ENCODE assay signal across 13 cellular contexts in genomic region chr18:44548291-44549221, GRCh38.
A peak's percentile ranks its signal among the peaks of the same experiment; 100 is the strongest.
DNase-seq lines count a peak whose midpoint lies in the region; ATAC-seq and TF ChIP-seq lines count a peak whose summit lies in the region.
"Had no signal": no experiment of that assay in that cellular context is flagged by ENCODE, and none has a peak within 500 bp of the region (broad histone marks: within the 10 kb centered on the region; RNA-seq: fewer than 3 reads in every experiment).

No MANE protein-coding gene starts in this region.

- H3K27me3 ChIP-seq in CD4-positive, alpha-beta T cell (ENCODE audit: control insufficient read depth, insufficient read depth, low read length): no peaks in the 10 kb centered on the region
- H3K27me3 ChIP-seq in adrenal gland: no peaks in the 10 kb centered on the region

- H3K4me1 Mint-ChIP-seq in memory B cell: peaks cover 28% of the 10 kb centered on the region
- H3K4me1 Mint-ChIP-seq in CD4-positive, alpha-beta T cell (ENCODE audit: low read depth): no peaks in the 10 kb centered on the region
- H3K4me1 Mint-ChIP-seq: CD8-positive, alpha-beta memory T cell had no signal

- peak overlapping the region; percentile 52 for H3K4me3 Mint-ChIP-seq in memory B cell
- H3K4me3 Mint-ChIP-seq in CD4-positive, alpha-beta T cell: no peak overlapping the region
- H3K4me3 Mint-ChIP-seq: CD8-positive, alpha-beta memory T cell had no signal

- peak; percentile 91 for DNase-seq in AG10803 (ENCODE audit: low read depth)
- DNase-seq in astrocyte of the spinal cord (ENCODE audit: low read depth, low spot score): peak; percentile 52
- DNase-seq in memory B cell (ENCODE audit: low spot score in 2 of 2): no peak
- no peak for DNase-seq in G401 (ENCODE audit: low spot score)
- no peak for DNase-seq in CD4-positive, alpha-beta T cell
- no peak for DNase-seq in adrenal gland
- DNase-seq: amniotic stem cell; CD8-positive, alpha-beta memory T cell; immature natural killer cell; NCI-H187 treated with DMSO at 0.1 percent for 48 hours; stimulated activated CD8-positive, alpha-beta memory T cell treated with anti-CD3 and anti-CD28 coated beads, Interleukin-4, amount 100 ng/mL, for 48 hours had no signal

- H3K27me3 Mint-ChIP-seq in memory B cell: no peaks in the 10 kb centered on the region
- no peaks in the 10 kb centered on the region for H3K27me3 Mint-ChIP-seq in CD4-positive, alpha-beta T cell
- H3K27me3 Mint-ChIP-seq: CD8-positive, alpha-beta memory T cell had no signal

- CTCF ChIA-PET in CD4-positive, alpha-beta T cell (lab: Charles Lee): no interaction called here

- H3K9me3 Mint-ChIP-seq in memory B cell: no peaks in the 10 kb centered on the region
- H3K9me3 Mint-ChIP-seq in CD4-positive, alpha-beta T cell: no peaks in the 10 kb centered on the region
- H3K9me3 Mint-ChIP-seq: CD8-positive, alpha-beta memory T cell; immature natural killer cell had no signal

- H3K36me3 Mint-ChIP-seq in memory B cell: no peaks in the 10 kb centered on the region
- no peaks in the 10 kb centered on the region for H3K36me3 Mint-ChIP-seq in CD4-positive, alpha-beta T cell (ENCODE audit: low read depth)

- ATAC-seq in HG03354 (IDR thresholded peaks at IDR 0.05; ENCODE audit: poor library complexity, severe bottlenecking, unreplicated experiment) (peak; percentile 64), memory B cell (ENCODE audit: low read depth) (peak; percentile 49), HG03520 (IDR thresholded peaks at IDR 0.05; ENCODE audit: unreplicated experiment) (no peak)
- no peak for ATAC-seq in CD4-positive, alpha-beta T cell (ENCODE audit: poor library complexity)

- no peaks in the 10 kb centered on the region for H3K9me3 ChIP-seq in CD4-positive, alpha-beta T cell (ENCODE audit: control insufficient read depth, low read length)
- no peaks in the 10 kb centered on the region for H3K9me3 ChIP-seq in adrenal gland (replicated peaks in 1 of 3)

- TF ChIP-seq POLR2A in adrenal gland (IDR thresholded peaks at IDR 0.05): no peak

- no peak overlapping the region for H3K4me3 ChIP-seq in AG10803 (ENCODE audit: low read length)
- no peak overlapping the region for H3K4me3 ChIP-seq in astrocyte of the spinal cord (ENCODE audit: low read depth, low read length)
- H3K4me3 ChIP-seq in adrenal gland: no peak overlapping the region

- no peak for TF ChIP-seq CTCF in AG10803 (conservative IDR thresholded peaks at IDR 0.05; ENCODE audit: low read length)
- no peak for TF ChIP-seq CTCF in astrocyte of the spinal cord (IDR thresholded peaks at IDR 0.05; ENCODE audit: low read depth, low read length)
- TF ChIP-seq CTCF in CD4-positive, alpha-beta T cell (IDR thresholded peaks at IDR 0.05): no peak
- TF ChIP-seq CTCF in adrenal gland (IDR thresholded peaks at IDR 0.05): no peak

- intact Hi-C loops in CD4-positive, alpha-beta T cell (cut with DNase I, micrococcal nuclease): no loop called here
- intact Hi-C loops in adrenal gland (cut with DNase I): no loop called here

- H3K36me3 ChIP-seq in adrenal gland (replicated peaks in 1 of 2): no peaks in the 10 kb centered on the region

- peak overlapping the region; percentile 67 for H3K27ac Mint-ChIP-seq in memory B cell
- H3K27ac Mint-ChIP-seq in CD4-positive, alpha-beta T cell: no peak overlapping the region
- H3K27ac Mint-ChIP-seq: CD8-positive, alpha-beta memory T cell had no signal

- H3K27ac ChIP-seq in CD4-positive, alpha-beta T cell (ENCODE audit: low read depth, low read length): no peak overlapping the region
- H3K27ac ChIP-seq in adrenal gland: peak overlapping the region in 1 of 5 donors; percentile 5

- POLR2A ChIA-PET in CD4-positive, alpha-beta T cell (lab: Charles Lee): no interaction called here

- in situ Hi-C loops in astrocyte of the spinal cord (cut with HindIII; ENCODE audit: low sequenced_read_pairs) (no loop called here), G401 (cut with HindIII; ENCODE audit: low sequenced_read_pairs) (no loop called here)

- WGBS in adrenal gland, 4 donors: 48 to 58% (median 50%) methylated on average over 7 of the region's 7 CpGs

- no peaks in the 10 kb centered on the region for H3K4me1 ChIP-seq in adrenal gland (replicated peaks in 1 of 2)

Comparison
In these comparisons a context has a peak if more than half of its experiments do, and no peak if none do; other contexts are left out.
1. DNase-seq: peak in AG10803 (single experiment) and astrocyte of the spinal cord (single experiment); none in memory B cell (0 of 2), G401 (single experiment), CD4-positive, alpha-beta T cell (0 of 10) and adrenal gland (0 of 7).
2. ATAC-seq: peak in HG03354 (single experiment) and memory B cell (single experiment); none in HG03520 (single experiment) and CD4-positive, alpha-beta T cell (single experiment).